In genomic region chr14:97276573-97276972, GRCh38 we compare ENCODE assay signal across 22 cellular contexts.
A peak's percentile ranks its signal among the peaks of the same experiment; 100 is the strongest.
DNase-seq lines count a peak whose midpoint lies in the region; ATAC-seq, FAIRE-seq and TF ChIP-seq lines count a peak whose summit lies in the region.
"Had no signal": no experiment of that assay in that cellular context is flagged by ENCODE, and none has a peak within 500 bp of the region (broad histone marks: within the 10 kb centered on the region; RNA-seq: fewer than 3 reads in every experiment).

No MANE protein-coding gene starts in this region.

- peaks cover 18% of the 10 kb centered on the region for H3K4me1 Mint-ChIP-seq in activated CD8-positive, alpha-beta T cell treated with anti-CD3 and anti-CD28 coated beads, Interleukin-2, amount 10 ng/mL, durations not matched to agents 7 days and 5 days (ENCODE audit: low read depth)

- no peak for TF ChIP-seq CTCF in GM10248 (IDR thresholded peaks at IDR 0.05; ENCODE audit: control extremely low read depth, extremely low read depth, low read depth, missing control alignments)

- H3K36me3 ChIP-seq in MG63 = no peaks in the 10 kb centered on the region
- H3K36me3 ChIP-seq: prostate gland, upper lobe of left lung had no signal

- H3K27me3 Mint-ChIP-seq in activated CD8-positive, alpha-beta T cell treated with anti-CD3 and anti-CD28 coated beads, Interleukin-2, amount 10 ng/mL, durations not matched to agents 7 days and 5 days (ENCODE audit: low read depth) = peaks cover 24% of the 10 kb centered on the region

- CTCF ChIA-PET in activated CD8-positive, alpha-beta T cell treated with anti-CD3 and anti-CD28 coated beads, Interleukin-2, amount 10 ng/mL, durations not matched to agents 7 days and 5 days (lab: Charles Lee) = interaction anchor here (1.2 kb wide), 1 partner anchor 25 kb away, joined by 3 read pairs; no protein-coding TSS in a partner anchor
- CTCF ChIA-PET in GM10248 (lab: Yijun Ruan, JAX) = no interaction called here

- H3K4me3 Mint-ChIP-seq in activated CD8-positive, alpha-beta T cell treated with anti-CD3 and anti-CD28 coated beads, Interleukin-2, amount 10 ng/mL, durations not matched to agents 7 days and 5 days = no peak overlapping the region
- H3K4me3 Mint-ChIP-seq: CD4-positive, CD25-positive, alpha-beta regulatory T cell had no signal

- H3K4me3 ChIP-seq in MG63 = no peak overlapping the region
- H3K4me3 ChIP-seq: body of pancreas, prostate gland, upper lobe of left lung had no signal

- ATAC-seq in activated CD8-positive, alpha-beta T cell treated with anti-CD3 and anti-CD28 coated beads, Interleukin-2, amount 10 ng/mL, durations not matched to agents 7 days and 5 days = no peak
- ATAC-seq: body of pancreas, HepG2, Right ventricle myocardium inferior had no signal

- no peaks in the 10 kb centered on the region for H3K27me3 ChIP-seq in MG63
- H3K27me3 ChIP-seq: body of pancreas, upper lobe of left lung had no signal

- POLR2A ChIA-PET in activated CD8-positive, alpha-beta T cell treated with anti-CD3 and anti-CD28 coated beads, Interleukin-2, amount 10 ng/mL, durations not matched to agents 7 days and 5 days (lab: Charles Lee) = interaction anchor here (0.7 kb wide), 1 partner anchor 182 kb away, joined by 3 read pairs; no protein-coding TSS in a partner anchor
- POLR2A ChIA-PET in GM10248 (lab: Yijun Ruan, JAX) = no interaction called here

- H3K27ac Mint-ChIP-seq in activated CD8-positive, alpha-beta T cell treated with anti-CD3 and anti-CD28 coated beads, Interleukin-2, amount 10 ng/mL, durations not matched to agents 7 days and 5 days = no peak overlapping the region
- H3K27ac Mint-ChIP-seq: CD4-positive, CD25-positive, alpha-beta regulatory T cell had no signal

- H3K9me3 ChIP-seq in MG63 = no peaks in the 10 kb centered on the region
- H3K9me3 ChIP-seq: body of pancreas, prostate gland, upper lobe of left lung had no signal

- no peak for FAIRE-seq in urothelium cell line (lab: Jason Lieb, UNC)
- FAIRE-seq: GM18507, H1, HepG2 had no signal

- H3K9me3 Mint-ChIP-seq in activated CD8-positive, alpha-beta T cell treated with anti-CD3 and anti-CD28 coated beads, Interleukin-2, amount 10 ng/mL, durations not matched to agents 7 days and 5 days (ENCODE audit: insufficient read depth) = no peaks in the 10 kb centered on the region

- H3K36me3 Mint-ChIP-seq in activated CD8-positive, alpha-beta T cell treated with anti-CD3 and anti-CD28 coated beads, Interleukin-2, amount 10 ng/mL, durations not matched to agents 7 days and 5 days (ENCODE audit: low read depth) = no peaks in the 10 kb centered on the region
- H3K36me3 Mint-ChIP-seq: CD4-positive, CD25-positive, alpha-beta regulatory T cell had no signal

- peak in 4 of 6 experiments; percentile 4 to 24 (median 12) for DNase-seq in stimulated activated naive CD4-positive, alpha-beta T cell (lab: John Stamatoyannopoulos, UW)
- DNase-seq in stimulated activated naive CD4-positive, alpha-beta T cell treated with Interleukin-2 at 50 U/mL for 16 hours (lab: John Stamatoyannopoulos, UW) = no peak
- peak; percentile 43 for DNase-seq in MG63
- peak; percentile 33 for DNase-seq in activated CD8-positive, alpha-beta T cell treated with anti-CD3 and anti-CD28 coated beads, Interleukin-2, amount 10 ng/mL, durations not matched to agents 7 days and 5 days
- DNase-seq in urothelium cell line (ENCODE audit: low spot score) = peak; percentile 33
- no peak for DNase-seq in HT-29 (ENCODE audit: low spot score)
- no peak for DNase-seq in activated gamma-delta T cell treated with Interleukin-2 at 50 U/mL for 16 hours
- DNase-seq in GM10248 (ENCODE audit: extremely low spot score) = no peak
- DNase-seq: activated CD4-positive, CD25-positive, alpha-beta regulatory T cell treated with anti-CD3 and anti-CD28 coated beads, Interleukin-2, amount 50 U/mL, for 72 hours; body of pancreas; mammary epithelial cell; NCI-H2081; NCI-H345; NCI-H774; substantia nigra; upper lobe of left lung had no signal

Comparison
In these comparisons a context has a peak if more than half of its experiments do, and no peak if none do; other contexts are left out.
1. DNase-seq: peak in stimulated activated naive CD4-positive, alpha-beta T cell (4 of 6), MG63 (single experiment), activated CD8-positive, alpha-beta T cell treated with anti-CD3 and anti-CD28 coated beads, Interleukin-2, amount 10 ng/mL, durations not matched to agents 7 days and 5 days (single experiment) and urothelium cell line (single experiment); none in stimulated activated naive CD4-positive, alpha-beta T cell treated with Interleukin-2 at 50 U/mL for 16 hours (single experiment), HT-29 (single experiment), activated gamma-delta T cell treated with Interleukin-2 at 50 U/mL for 16 hours (single experiment) and GM10248 (single experiment).